Comparison of ENCODE assay signal across 1 cellular context in the genomic region with DNA sequence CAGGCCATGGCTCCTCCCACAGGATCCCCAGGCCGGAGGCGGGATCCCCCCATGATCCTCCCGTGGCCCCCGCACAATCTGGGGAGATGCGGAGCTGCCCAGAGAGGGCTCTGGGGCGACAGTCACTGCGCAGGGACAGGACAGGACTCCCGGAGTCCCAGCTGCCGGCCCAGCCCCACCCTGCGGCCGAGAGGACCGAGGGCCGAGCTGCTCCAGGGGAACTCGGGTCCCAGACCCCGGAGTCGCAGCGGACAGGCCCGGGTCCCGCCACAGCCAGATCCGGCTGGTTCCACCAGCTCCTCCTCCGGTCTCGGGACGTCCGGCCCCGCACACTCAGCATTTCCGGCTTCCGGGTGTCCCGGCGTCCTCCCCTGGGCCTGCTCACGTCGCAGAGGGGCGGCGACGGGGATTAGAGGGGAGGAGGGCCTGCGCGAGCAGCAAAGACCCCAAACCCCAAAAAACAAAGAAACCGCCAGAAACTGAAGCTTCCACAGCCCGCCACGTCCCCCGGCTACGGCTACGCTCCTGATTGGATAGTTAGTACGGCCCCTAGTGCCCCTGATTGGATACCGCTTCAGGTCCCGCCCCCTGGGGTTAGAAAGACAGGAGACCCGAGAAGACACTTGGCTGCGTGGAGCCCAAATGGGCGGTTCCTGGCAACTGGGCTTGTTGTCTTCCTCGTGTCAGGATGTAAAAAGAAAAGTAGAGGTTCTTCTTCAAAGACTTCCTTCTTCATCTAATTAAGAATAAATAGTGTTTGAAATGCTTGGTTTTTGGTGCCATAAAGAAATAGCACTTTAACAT.
TF ChIP-seq lines count a peak whose summit lies in the region.

No MANE protein-coding gene starts in this region.

TF ChIP-seq in K562, 482 proteins besides CTCF, POLR2A, EP300 and RAD21 (continued from another document and continues in another):
- TF ChIP-seq, protein P1, sequence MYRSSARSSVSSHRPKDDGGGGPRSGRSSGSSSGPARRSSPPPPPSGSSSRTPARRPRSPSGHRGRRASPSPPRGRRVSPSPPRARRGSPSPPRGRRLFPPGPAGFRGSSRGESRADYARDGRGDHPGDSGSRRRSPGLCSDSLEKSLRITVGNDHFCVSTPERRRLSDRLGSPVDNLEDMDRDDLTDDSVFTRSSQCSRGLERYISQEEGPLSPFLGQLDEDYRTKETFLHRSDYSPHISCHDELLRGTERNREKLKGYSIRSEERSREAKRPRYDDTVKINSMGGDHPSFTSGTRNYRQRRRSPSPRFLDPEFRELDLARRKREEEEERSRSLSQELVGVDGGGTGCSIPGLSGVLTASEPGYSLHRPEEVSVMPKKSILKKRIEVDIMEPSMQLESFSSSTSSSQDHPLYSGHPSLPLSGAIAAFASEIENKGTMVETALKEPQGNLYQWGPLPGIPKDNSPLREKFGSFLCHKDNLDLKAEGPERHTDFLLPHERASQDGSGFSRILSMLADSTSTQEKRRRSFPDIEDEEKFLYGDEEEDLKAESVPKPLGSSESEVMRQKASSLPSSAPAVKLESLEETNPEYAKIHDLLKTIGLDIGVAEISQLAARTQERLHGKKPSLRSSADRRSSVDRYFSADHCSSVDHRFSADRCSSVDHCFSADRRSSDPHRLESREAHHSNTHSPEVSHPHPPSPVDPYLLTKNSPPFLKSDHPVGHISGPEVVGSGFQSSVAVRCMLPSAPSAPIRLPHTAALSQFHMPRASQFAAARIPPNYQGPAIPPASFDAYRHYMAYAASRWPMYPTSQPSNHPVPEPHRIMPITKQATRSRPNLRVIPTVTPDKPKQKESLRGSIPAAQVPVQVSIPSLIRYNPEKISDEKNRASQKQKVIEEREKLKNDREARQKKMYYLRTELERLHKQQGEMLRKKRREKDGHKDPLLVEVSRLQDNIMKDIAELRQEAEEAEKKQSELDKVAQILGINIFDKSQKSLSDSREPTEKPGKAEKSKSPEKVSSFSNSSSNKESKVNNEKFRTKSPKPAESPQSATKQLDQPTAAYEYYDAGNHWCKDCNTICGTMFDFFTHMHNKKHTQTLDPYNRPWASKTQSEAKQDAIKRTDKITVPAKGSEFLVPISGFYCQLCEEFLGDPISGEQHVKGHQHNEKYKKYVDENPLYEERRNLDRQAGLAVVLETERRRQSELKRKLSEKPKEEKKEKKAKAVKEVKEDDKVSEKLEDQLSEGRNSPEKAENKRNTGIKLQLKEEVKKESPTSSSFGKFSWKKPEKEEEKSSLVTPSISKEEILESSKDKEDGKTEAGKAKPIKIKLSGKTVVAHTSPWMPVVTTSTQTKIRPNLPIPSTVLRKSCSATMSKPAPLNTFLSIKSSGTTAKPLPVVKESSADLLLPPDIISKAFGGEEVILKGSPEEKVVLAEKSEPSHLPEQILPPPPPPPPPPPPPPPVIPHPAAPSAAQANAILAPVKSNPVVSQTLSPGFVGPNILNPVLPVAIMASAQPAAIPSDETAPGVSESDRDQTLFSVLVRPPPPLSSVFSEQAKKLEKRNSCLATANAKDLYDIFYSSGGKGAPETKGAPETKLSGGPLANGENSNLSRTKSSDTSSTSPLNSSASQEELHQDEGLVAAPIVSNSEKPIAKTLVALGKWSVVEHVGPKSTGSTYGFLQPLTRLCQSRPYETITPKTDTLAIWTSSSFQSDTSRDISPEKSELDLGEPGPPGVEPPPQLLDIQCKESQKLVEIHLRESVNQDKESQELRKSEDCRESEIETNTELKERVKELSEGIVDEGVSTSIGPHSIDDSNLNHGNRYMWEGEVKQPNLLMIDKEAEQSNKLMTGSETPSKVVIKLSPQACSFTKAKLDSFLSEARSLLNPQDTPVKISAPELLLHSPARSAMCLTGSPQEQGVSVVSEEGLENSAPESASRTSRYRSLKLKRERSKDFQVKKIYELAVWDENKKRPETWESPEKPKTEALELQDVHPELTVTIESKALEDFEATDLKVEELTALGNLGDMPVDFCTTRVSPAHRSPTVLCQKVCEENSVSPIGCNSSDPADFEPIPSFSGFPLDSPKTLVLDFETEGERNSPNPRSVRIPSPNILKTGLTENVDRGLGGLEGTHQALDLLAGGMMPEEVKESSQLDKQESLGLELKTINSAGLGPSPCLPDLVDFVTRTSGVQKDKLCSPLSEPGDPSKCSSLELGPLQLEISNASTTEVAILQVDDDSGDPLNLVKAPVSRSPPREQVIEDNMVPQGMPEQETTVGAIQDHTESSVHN (IDR thresholded peaks at IDR 0.05; ENCODE audit: borderline replicate concordance in 1 of 2, low read depth in 1 of 2): 0 out of 4 replicates have a peak, but pooled peaks of 1 of the 2 experiments have one; percentile 49
- TF ChIP-seq ETV1 (tag; conservative IDR thresholded peaks at IDR 0.05; ENCODE audit: low read depth) (peak; percentile 93), BCOR (IDR thresholded peaks at IDR 0.05) (0 out of 2 replicates have a peak, but pooled peaks have one; percentile 29), ATF7 (IDR thresholded peaks at IDR 0.05) (peak; percentile 84), CHD4 (IDR thresholded peaks at IDR 0.05; ENCODE audit: insufficient read depth, insufficient replicate concordance, low read depth, low read length, poor library complexity, severe bottlenecking) (no peak), ZNF174 (CRISPR knock-in tag; IDR thresholded peaks at IDR 0.05) (no peak), POLR3G (IDR thresholded peaks at IDR 0.05; ENCODE audit: extremely low read depth, insufficient read length, insufficient replicate concordance) (no peak), ETV6 (IDR thresholded peaks at IDR 0.05; ENCODE audit: borderline replicate concordance in 1 of 2, low read depth in 2 of 2, low read length in 1 of 2) (0 out of 4 replicates have a peak, but pooled peaks of 1 of the 2 experiments have one; percentile 6), ETV6 (CRISPR knock-in tag; IDR thresholded peaks at IDR 0.05; ENCODE audit: borderline replicate concordance) (no peak), TCFL5 (CRISPR knock-in tag; conservative IDR thresholded peaks at IDR 0.05) (no peak), ZNF212 (CRISPR knock-in tag; IDR thresholded peaks at IDR 0.05) (no peak), TRIM28 (IDR thresholded peaks at IDR 0.05) (no peak), CAMTA2 (CRISPR knock-in tag; conservative IDR thresholded peaks at IDR 0.05) (peak; percentile 48; the same call in 1 of the 2 replicates), CSDE1 (IDR thresholded peaks at IDR 0.05) (no peak), LARP7 (IDR thresholded peaks at IDR 0.05) (no peak), NFXL1 (CRISPR knock-in tag; IDR thresholded peaks at IDR 0.05) (no peak), PPARD (CRISPR knock-in tag; IDR thresholded peaks at IDR 0.05) (no peak), EHMT2 (IDR thresholded peaks at IDR 0.05) (no peak), CBFB (CRISPR knock-in tag; IDR thresholded peaks at IDR 0.05) (no peak)
- TF ChIP-seq, protein P2, sequence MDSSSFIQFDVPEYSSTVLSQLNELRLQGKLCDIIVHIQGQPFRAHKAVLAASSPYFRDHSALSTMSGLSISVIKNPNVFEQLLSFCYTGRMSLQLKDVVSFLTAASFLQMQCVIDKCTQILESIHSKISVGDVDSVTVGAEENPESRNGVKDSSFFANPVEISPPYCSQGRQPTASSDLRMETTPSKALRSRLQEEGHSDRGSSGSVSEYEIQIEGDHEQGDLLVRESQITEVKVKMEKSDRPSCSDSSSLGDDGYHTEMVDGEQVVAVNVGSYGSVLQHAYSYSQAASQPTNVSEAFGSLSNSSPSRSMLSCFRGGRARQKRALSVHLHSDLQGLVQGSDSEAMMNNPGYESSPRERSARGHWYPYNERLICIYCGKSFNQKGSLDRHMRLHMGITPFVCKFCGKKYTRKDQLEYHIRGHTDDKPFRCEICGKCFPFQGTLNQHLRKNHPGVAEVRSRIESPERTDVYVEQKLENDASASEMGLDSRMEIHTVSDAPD (CRISPR knock-in tag; IDR thresholded peaks at IDR 0.05): no peak
- TF ChIP-seq, protein P3, sequence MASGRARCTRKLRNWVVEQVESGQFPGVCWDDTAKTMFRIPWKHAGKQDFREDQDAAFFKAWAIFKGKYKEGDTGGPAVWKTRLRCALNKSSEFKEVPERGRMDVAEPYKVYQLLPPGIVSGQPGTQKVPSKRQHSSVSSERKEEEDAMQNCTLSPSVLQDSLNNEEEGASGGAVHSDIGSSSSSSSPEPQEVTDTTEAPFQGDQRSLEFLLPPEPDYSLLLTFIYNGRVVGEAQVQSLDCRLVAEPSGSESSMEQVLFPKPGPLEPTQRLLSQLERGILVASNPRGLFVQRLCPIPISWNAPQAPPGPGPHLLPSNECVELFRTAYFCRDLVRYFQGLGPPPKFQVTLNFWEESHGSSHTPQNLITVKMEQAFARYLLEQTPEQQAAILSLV (tag; IDR thresholded peaks at IDR 0.05): no peak
- TF ChIP-seq, protein P4, sequence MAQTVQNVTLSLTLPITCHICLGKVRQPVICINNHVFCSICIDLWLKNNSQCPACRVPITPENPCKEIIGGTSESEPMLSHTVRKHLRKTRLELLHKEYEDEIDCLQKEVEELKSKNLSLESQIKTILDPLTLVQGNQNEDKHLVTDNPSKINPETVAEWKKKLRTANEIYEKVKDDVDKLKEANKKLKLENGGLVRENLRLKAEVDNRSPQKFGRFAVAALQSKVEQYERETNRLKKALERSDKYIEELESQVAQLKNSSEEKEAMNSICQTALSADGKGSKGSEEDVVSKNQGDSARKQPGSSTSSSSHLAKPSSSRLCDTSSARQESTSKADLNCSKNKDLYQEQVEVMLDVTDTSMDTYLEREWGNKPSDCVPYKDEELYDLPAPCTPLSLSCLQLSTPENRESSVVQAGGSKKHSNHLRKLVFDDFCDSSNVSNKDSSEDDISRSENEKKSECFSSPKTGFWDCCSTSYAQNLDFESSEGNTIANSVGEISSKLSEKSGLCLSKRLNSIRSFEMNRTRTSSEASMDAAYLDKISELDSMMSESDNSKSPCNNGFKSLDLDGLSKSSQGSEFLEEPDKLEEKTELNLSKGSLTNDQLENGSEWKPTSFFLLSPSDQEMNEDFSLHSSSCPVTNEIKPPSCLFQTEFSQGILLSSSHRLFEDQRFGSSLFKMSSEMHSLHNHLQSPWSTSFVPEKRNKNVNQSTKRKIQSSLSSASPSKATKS (CRISPR knock-in tag; IDR thresholded peaks at IDR 0.05): peak; percentile 76
- TF ChIP-seq, protein P5, sequence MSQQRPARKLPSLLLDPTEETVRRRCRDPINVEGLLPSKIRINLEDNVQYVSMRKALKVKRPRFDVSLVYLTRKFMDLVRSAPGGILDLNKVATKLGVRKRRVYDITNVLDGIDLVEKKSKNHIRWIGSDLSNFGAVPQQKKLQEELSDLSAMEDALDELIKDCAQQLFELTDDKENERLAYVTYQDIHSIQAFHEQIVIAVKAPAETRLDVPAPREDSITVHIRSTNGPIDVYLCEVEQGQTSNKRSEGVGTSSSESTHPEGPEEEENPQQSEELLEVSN (IDR thresholded peaks at IDR 0.05; ENCODE audit: borderline replicate concordance in 1 of 2, extremely low read depth in 1 of 2, insufficient read depth in 1 of 2, insufficient read length in 1 of 2, low read depth in 1 of 2, low read length in 1 of 2, poor library complexity in 1 of 2, severe bottlenecking in 1 of 2): peak in 1 of 2 experiments; percentile 52
- TF ChIP-seq, protein P6, sequence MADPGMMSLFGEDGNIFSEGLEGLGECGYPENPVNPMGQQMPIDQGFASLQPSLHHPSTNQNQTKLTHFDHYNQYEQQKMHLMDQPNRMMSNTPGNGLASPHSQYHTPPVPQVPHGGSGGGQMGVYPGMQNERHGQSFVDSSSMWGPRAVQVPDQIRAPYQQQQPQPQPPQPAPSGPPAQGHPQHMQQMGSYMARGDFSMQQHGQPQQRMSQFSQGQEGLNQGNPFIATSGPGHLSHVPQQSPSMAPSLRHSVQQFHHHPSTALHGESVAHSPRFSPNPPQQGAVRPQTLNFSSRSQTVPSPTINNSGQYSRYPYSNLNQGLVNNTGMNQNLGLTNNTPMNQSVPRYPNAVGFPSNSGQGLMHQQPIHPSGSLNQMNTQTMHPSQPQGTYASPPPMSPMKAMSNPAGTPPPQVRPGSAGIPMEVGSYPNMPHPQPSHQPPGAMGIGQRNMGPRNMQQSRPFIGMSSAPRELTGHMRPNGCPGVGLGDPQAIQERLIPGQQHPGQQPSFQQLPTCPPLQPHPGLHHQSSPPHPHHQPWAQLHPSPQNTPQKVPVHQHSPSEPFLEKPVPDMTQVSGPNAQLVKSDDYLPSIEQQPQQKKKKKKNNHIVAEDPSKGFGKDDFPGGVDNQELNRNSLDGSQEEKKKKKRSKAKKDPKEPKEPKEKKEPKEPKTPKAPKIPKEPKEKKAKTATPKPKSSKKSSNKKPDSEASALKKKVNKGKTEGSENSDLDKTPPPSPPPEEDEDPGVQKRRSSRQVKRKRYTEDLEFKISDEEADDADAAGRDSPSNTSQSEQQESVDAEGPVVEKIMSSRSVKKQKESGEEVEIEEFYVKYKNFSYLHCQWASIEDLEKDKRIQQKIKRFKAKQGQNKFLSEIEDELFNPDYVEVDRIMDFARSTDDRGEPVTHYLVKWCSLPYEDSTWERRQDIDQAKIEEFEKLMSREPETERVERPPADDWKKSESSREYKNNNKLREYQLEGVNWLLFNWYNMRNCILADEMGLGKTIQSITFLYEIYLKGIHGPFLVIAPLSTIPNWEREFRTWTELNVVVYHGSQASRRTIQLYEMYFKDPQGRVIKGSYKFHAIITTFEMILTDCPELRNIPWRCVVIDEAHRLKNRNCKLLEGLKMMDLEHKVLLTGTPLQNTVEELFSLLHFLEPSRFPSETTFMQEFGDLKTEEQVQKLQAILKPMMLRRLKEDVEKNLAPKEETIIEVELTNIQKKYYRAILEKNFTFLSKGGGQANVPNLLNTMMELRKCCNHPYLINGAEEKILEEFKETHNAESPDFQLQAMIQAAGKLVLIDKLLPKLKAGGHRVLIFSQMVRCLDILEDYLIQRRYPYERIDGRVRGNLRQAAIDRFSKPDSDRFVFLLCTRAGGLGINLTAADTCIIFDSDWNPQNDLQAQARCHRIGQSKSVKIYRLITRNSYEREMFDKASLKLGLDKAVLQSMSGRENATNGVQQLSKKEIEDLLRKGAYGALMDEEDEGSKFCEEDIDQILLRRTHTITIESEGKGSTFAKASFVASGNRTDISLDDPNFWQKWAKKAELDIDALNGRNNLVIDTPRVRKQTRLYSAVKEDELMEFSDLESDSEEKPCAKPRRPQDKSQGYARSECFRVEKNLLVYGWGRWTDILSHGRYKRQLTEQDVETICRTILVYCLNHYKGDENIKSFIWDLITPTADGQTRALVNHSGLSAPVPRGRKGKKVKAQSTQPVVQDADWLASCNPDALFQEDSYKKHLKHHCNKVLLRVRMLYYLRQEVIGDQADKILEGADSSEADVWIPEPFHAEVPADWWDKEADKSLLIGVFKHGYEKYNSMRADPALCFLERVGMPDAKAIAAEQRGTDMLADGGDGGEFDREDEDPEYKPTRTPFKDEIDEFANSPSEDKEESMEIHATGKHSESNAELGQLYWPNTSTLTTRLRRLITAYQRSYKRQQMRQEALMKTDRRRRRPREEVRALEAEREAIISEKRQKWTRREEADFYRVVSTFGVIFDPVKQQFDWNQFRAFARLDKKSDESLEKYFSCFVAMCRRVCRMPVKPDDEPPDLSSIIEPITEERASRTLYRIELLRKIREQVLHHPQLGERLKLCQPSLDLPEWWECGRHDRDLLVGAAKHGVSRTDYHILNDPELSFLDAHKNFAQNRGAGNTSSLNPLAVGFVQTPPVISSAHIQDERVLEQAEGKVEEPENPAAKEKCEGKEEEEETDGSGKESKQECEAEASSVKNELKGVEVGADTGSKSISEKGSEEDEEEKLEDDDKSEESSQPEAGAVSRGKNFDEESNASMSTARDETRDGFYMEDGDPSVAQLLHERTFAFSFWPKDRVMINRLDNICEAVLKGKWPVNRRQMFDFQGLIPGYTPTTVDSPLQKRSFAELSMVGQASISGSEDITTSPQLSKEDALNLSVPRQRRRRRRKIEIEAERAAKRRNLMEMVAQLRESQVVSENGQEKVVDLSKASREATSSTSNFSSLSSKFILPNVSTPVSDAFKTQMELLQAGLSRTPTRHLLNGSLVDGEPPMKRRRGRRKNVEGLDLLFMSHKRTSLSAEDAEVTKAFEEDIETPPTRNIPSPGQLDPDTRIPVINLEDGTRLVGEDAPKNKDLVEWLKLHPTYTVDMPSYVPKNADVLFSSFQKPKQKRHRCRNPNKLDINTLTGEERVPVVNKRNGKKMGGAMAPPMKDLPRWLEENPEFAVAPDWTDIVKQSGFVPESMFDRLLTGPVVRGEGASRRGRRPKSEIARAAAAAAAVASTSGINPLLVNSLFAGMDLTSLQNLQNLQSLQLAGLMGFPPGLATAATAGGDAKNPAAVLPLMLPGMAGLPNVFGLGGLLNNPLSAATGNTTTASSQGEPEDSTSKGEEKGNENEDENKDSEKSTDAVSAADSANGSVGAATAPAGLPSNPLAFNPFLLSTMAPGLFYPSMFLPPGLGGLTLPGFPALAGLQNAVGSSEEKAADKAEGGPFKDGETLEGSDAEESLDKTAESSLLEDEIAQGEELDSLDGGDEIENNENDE (IDR thresholded peaks at IDR 0.05; ENCODE audit: low read depth, low read length): no peak
